20 cellular contexts compared by ENCODE assay signal in genomic region chr4:172147702-172148101, GRCh38.
DNase-seq lines count a peak whose midpoint lies in the region; TF ChIP-seq lines count a peak whose summit lies in the region.
"Had no signal": no experiment of that assay in that cellular context is flagged by ENCODE, and none has a peak within 500 bp of the region (broad histone marks: within the 10 kb centered on the region; RNA-seq: fewer than 3 reads in every experiment).

No MANE protein-coding gene starts in this region.

- H3K4me3 ChIP-seq in Karpas-422 (ENCODE audit: low read length) (no peak overlapping the region), SK-N-SH (ENCODE audit: low read depth in 2 of 2, low read length in 1 of 2) (no peak overlapping the region), fibroblast of the aortic adventitia (ENCODE audit: low read depth, low read length) (no peak overlapping the region)
- H3K4me3 ChIP-seq: Peyer's patch, skin epidermis had no signal

- no peaks in the 10 kb centered on the region for H3K36me3 ChIP-seq in Karpas-422 (ENCODE audit: insufficient read depth, low read length)
- H3K36me3 ChIP-seq in SK-N-SH (replicated peaks in 1 of 2; ENCODE audit: control insufficient read depth in 1 of 2, insufficient read depth in 2 of 2, low read length in 1 of 2): no peaks in the 10 kb centered on the region
- H3K36me3 ChIP-seq: Peyer's patch had no signal

- no peak overlapping the region for H2AFZ ChIP-seq in Karpas-422 (ENCODE audit: low read length)
- no peak overlapping the region for H2AFZ ChIP-seq in SK-N-SH (ENCODE audit: low read depth)

- no peaks in the 10 kb centered on the region for H3K9me3 ChIP-seq in Karpas-422 (ENCODE audit: low read length)
- no peaks in the 10 kb centered on the region for H3K9me3 ChIP-seq in SK-N-SH
- H3K9me3 ChIP-seq: Peyer's patch had no signal

- no peak overlapping the region for H3K27ac ChIP-seq in Karpas-422 (ENCODE audit: low read length)
- H3K27ac ChIP-seq in SK-N-SH (ENCODE audit: low read depth in 2 of 2, low read length in 1 of 2): no peak overlapping the region; a peak in 1 of 4 replicates
- H3K27ac ChIP-seq: Peyer's patch, skin epidermis had no signal

- H3F3A ChIP-seq in SK-N-SH (replicated peaks; ENCODE audit: insufficient read depth): no peaks in the 10 kb centered on the region

- H3K9me2 ChIP-seq in Karpas-422 (replicated peaks; ENCODE audit: insufficient read depth, low read length) (no peaks in the 10 kb centered on the region), SK-N-SH (no peaks in the 10 kb centered on the region)

- WGBS in SK-N-SH (ENCODE audit: low lambda C conversion rate): 26% methylated on average over 2 of the region's 2 CpGs

- TF ChIP-seq CTCF in AG09319 (IDR thresholded peaks at IDR 0.05; ENCODE audit: low read depth, low read length) (peak; percentile 22), SK-N-SH (IDR thresholded peaks at IDR 0.05) (peak; percentile 31; the same call in 1 of the 2 replicates), fibroblast of the aortic adventitia (IDR thresholded peaks at IDR 0.05; ENCODE audit: insufficient read depth, low read length) (no peak)

- CTCF ChIA-PET in SK-N-SH (lab: Yijun Ruan, JAX): interaction anchor here (1.1 kb wide), 1 partner anchor 135 kb away, joined by 3 read pairs; no protein-coding TSS in a partner anchor

- TF ChIP-seq EP300 in SK-N-SH (IDR thresholded peaks at IDR 0.05; ENCODE audit: borderline replicate concordance in 1 of 2, low read depth in 1 of 2, low read length in 1 of 2): no peak

- no peak for DNase-seq in AG09319 (ENCODE audit: extremely low read depth, low read depth)
- peak; percentile 45 for DNase-seq in Karpas-422
- DNase-seq in SK-N-SH: no peak
- peak; percentile 9 for DNase-seq in fibroblast of the aortic adventitia (ENCODE audit: low read depth)
- no peak for DNase-seq in occipital lobe (lab: John Stamatoyannopoulos, UW)
- DNase-seq in midbrain (lab: John Stamatoyannopoulos, UW): no peak
- no peak for DNase-seq in SHP77 (lab: John Stamatoyannopoulos, UW)
- DNase-seq in NK-92 (lab: John Stamatoyannopoulos, UW; ENCODE audit: unreplicated experiment): no peak
- DNase-seq: activated CD4-positive, alpha-beta T cell treated with anti-CD3 and anti-CD28 coated beads for 4 hours; activated naive CD8-positive, alpha-beta T cell treated with anti-CD3 and anti-CD28 coated beads for 36 hours; activated T-cell treated with anti-CD3 and anti-CD28 coated beads, Interleukin-2, amount 50 U/mL, for 1 hour; caudate nucleus; endodermal cell; H7; kidney; NCI-H1048; Peyer's patch; stimulated activated naive CD8-positive, alpha-beta T cell treated with anti-CD3 and anti-CD28 coated beads, Interleukin-15, Interleukin-2, amounts not matched to agents 100 U/mL and 50 U/mL, for 24 hours; T-helper 2 cell had no signal

- no peak overlapping the region for H3K9ac ChIP-seq in Karpas-422 (ENCODE audit: low read length)
- no peak overlapping the region for H3K9ac ChIP-seq in SK-N-SH

- H3K4me2 ChIP-seq in Karpas-422 (ENCODE audit: low read depth, low read length, poor library complexity, severe bottlenecking) (no peak overlapping the region), SK-N-SH (no peak overlapping the region)

- TF ChIP-seq RAD21 in SK-N-SH (IDR thresholded peaks at IDR 0.05; ENCODE audit: low read length): peak; percentile 37; the same call in 1 of the 2 replicates

- H3K79me2 ChIP-seq in Karpas-422 (ENCODE audit: low read length): no peaks in the 10 kb centered on the region
- H3K79me2 ChIP-seq in SK-N-SH (ENCODE audit: insufficient read depth): no peaks in the 10 kb centered on the region

- POLR2A ChIA-PET in SK-N-SH (lab: Yijun Ruan, JAX): no interaction called here

- H4K20me1 ChIP-seq in Karpas-422 (ENCODE audit: insufficient read depth, low read depth, low read length) (no peaks in the 10 kb centered on the region), SK-N-SH (ENCODE audit: insufficient read depth) (no peaks in the 10 kb centered on the region)

- H3K4me1 ChIP-seq in Karpas-422 (ENCODE audit: low read length) (no peaks in the 10 kb centered on the region), SK-N-SH (ENCODE audit: control insufficient read depth in 1 of 2, insufficient read depth in 2 of 2, low read depth in 1 of 2, low read length in 1 of 2) (peaks cover 2 to 14% of the 10 kb centered on the region in 2 experiments; a peak in 3 of 4 replicates)
- H3K4me1 ChIP-seq: Peyer's patch had no signal

- no peaks in the 10 kb centered on the region for H3K27me3 ChIP-seq in Karpas-422 (ENCODE audit: low read length)
- H3K27me3 ChIP-seq in SK-N-SH (ENCODE audit: insufficient read depth): no peaks in the 10 kb centered on the region
- H3K27me3 ChIP-seq: Peyer's patch had no signal

TF ChIP-seq in SK-N-SH, 30 proteins besides CTCF, POLR2A, EP300 and RAD21:
- TF ChIP-seq CHD2 (IDR thresholded peaks at IDR 0.05; ENCODE audit: low read length, partially characterized antibody): no peak
- TF ChIP-seq MAX (IDR thresholded peaks at IDR 0.05; ENCODE audit: low read depth): no peak
- TF ChIP-seq FOSL2 (IDR thresholded peaks at IDR 0.05; ENCODE audit: borderline replicate concordance, low read depth): no peak
- no peak for TF ChIP-seq TEAD4 (IDR thresholded peaks at IDR 0.05; ENCODE audit: borderline replicate concordance, insufficient read depth)
- TF ChIP-seq RXRA (IDR thresholded peaks at IDR 0.05; ENCODE audit: borderline replicate concordance, low read depth): no peak
- no peak for TF ChIP-seq NFIC (IDR thresholded peaks at IDR 0.05; ENCODE audit: borderline replicate concordance)
- TF ChIP-seq USF1 (IDR thresholded peaks at IDR 0.05; ENCODE audit: borderline replicate concordance, low read depth): no peak
- no peak for TF ChIP-seq REST (IDR thresholded peaks at IDR 0.05; ENCODE audit: low read depth, low read length)
- no peak for TF ChIP-seq MXI1 (IDR thresholded peaks at IDR 0.05; ENCODE audit: low read depth, low read length)
- no peak for TF ChIP-seq YY1 (IDR thresholded peaks at IDR 0.05; ENCODE audit: low read depth)
- TF ChIP-seq NRF1 (IDR thresholded peaks at IDR 0.05; ENCODE audit: low read depth, low read length): no peak
- TF ChIP-seq EZH2phosphoT487 (IDR thresholded peaks at IDR 0.05; ENCODE audit: borderline replicate concordance, low read depth): no peak
- no peak for TF ChIP-seq USF2 (IDR thresholded peaks at IDR 0.05; ENCODE audit: borderline replicate concordance, low read depth, low read length)
- no peak for TF ChIP-seq SIN3A (IDR thresholded peaks at IDR 0.05; ENCODE audit: borderline replicate concordance, low read depth, low read length)
- no peak for TF ChIP-seq MEF2A (IDR thresholded peaks at IDR 0.05; ENCODE audit: borderline replicate concordance, low read depth)
TF ChIP-seq in SK-N-SH: peak in this region for 0.

Comparison
In these comparisons a context has a peak if more than half of its experiments do, and no peak if none do; other contexts are left out.
1. DNase-seq: peak in Karpas-422 (single experiment) and fibroblast of the aortic adventitia (single experiment); none in AG09319 (single experiment), SK-N-SH (single experiment), occipital lobe (single experiment), midbrain (single experiment), SHP77 (0 of 2) and NK-92 (single experiment).